8 cellular contexts compared by ENCODE assay signal in genomic region chr2:91573755-91574154, GRCh38.
A peak's percentile ranks its signal among the peaks of the same experiment; 100 is the strongest.
DNase-seq lines count a peak whose midpoint lies in the region; ATAC-seq and TF ChIP-seq lines count a peak whose summit lies in the region.
"Not testable (repeated sequence)": the region's sequence is repeated elsewhere in the genome, so short reads cannot be mapped to it uniquely, and the experiment has no call there.

No MANE protein-coding gene starts in this region.

- H3K79me2 ChIP-seq in hepatocyte, result not testable (repeated sequence)

- H3K36me3 ChIP-seq in BE2C; hepatocyte (replicated peaks; ENCODE audit: insufficient read depth, low read depth); upper lobe of left lung: not testable (repeated sequence)

- not testable (repeated sequence) for H3K27ac ChIP-seq in coronary artery, hepatocyte, upper lobe of left lung

- H3K27me3 Mint-ChIP-seq in activated CD4-positive, alpha-beta T cell treated with anti-CD3 and anti-CD28 coated beads, Interleukin-2, amount 10 ng/mL, durations not matched to agents 24 days and 14 days; osteocyte (ENCODE audit: unreplicated experiment): not testable (repeated sequence)

- TF ChIP-seq CTCF in BE2C (IDR thresholded peaks at IDR 0.05; ENCODE audit: low read depth, low read length); coronary artery (IDR thresholded peaks at IDR 0.05); hepatocyte (IDR thresholded peaks at IDR 0.05; ENCODE audit: poor library complexity); osteocyte (IDR thresholded peaks at IDR 0.05); upper lobe of left lung (IDR thresholded peaks at IDR 0.05): not testable (repeated sequence)

- H4K20me1 ChIP-seq in hepatocyte (ENCODE audit: insufficient read depth, poor library complexity, severe bottlenecking), result not testable (repeated sequence)

- not testable (repeated sequence) for TF ChIP-seq POLR2A in upper lobe of left lung (IDR thresholded peaks at IDR 0.05)

- ATAC-seq in left lobe of liver; upper lobe of left lung (ENCODE audit: low FRiP score in 2 of 2): not testable (repeated sequence)

- not testable (repeated sequence) for H3K9me3 Mint-ChIP-seq in activated CD4-positive, alpha-beta T cell treated with anti-CD3 and anti-CD28 coated beads, Interleukin-2, amount 10 ng/mL, durations not matched to agents 24 days and 14 days
- H3K9me3 Mint-ChIP-seq in osteocyte (ENCODE audit: unreplicated experiment), result peaks cover 11% of the 10 kb centered on the region

- not testable (repeated sequence) for H3K4me3 Mint-ChIP-seq in activated CD4-positive, alpha-beta T cell treated with anti-CD3 and anti-CD28 coated beads, Interleukin-2, amount 10 ng/mL, durations not matched to agents 24 days and 14 days; osteocyte (ENCODE audit: unreplicated experiment)

- H3K4me2 ChIP-seq in hepatocyte, result not testable (repeated sequence)

- not testable (repeated sequence) for H2AFZ ChIP-seq in hepatocyte

- intact Hi-C loops in activated CD4-positive, alpha-beta T cell treated with anti-CD3 and anti-CD28 coated beads, Interleukin-2, amount 10 ng/mL, durations not matched to agents 24 days and 14 days (cut with micrococcal nuclease), result not testable (repeated sequence)

- not testable (repeated sequence) for TF ChIP-seq EP300 in upper lobe of left lung (IDR thresholded peaks at IDR 0.05)

- H3K27ac Mint-ChIP-seq in activated CD4-positive, alpha-beta T cell treated with anti-CD3 and anti-CD28 coated beads, Interleukin-2, amount 10 ng/mL, durations not matched to agents 24 days and 14 days; osteocyte (ENCODE audit: unreplicated experiment): not testable (repeated sequence)

- not testable (repeated sequence) for H3K9me2 ChIP-seq in hepatocyte (replicated peaks; ENCODE audit: insufficient read depth)

- H3K27me3 ChIP-seq in BE2C, hepatocyte, upper lobe of left lung: not testable (repeated sequence)

- H3K4me1 Mint-ChIP-seq in activated CD4-positive, alpha-beta T cell treated with anti-CD3 and anti-CD28 coated beads, Interleukin-2, amount 10 ng/mL, durations not matched to agents 24 days and 14 days; osteocyte (ENCODE audit: unreplicated experiment): not testable (repeated sequence)

- H3K4me3 ChIP-seq in BE2C (ENCODE audit: low read depth, low read length); coronary artery; hepatocyte; upper lobe of left lung: not testable (repeated sequence)

- 83% methylated on average over 2 of the region's 4 CpGs for WGBS in hepatocyte (ENCODE audit: low lambda C conversion rate, missing lambda C conversion rate)
- 66 to 92% methylated on average over 2 of the region's 4 CpGs for WGBS in upper lobe of left lung, 2 donors

- peaks cover 11% of the 10 kb centered on the region for H3K4me1 ChIP-seq in BE2C
- H3K4me1 ChIP-seq in hepatocyte (ENCODE audit: insufficient read depth); upper lobe of left lung: not testable (repeated sequence)

- not testable (repeated sequence) for H3K36me3 Mint-ChIP-seq in activated CD4-positive, alpha-beta T cell treated with anti-CD3 and anti-CD28 coated beads, Interleukin-2, amount 10 ng/mL, durations not matched to agents 24 days and 14 days (ENCODE audit: low read depth); osteocyte (ENCODE audit: unreplicated experiment)

- DNase-seq in BE2C, result peak; percentile 40
- DNase-seq in SK-N-DZ (ENCODE audit: low spot score), result peak; percentile 37
- peak; percentile 48 for DNase-seq in activated CD4-positive, alpha-beta T cell treated with anti-CD3 and anti-CD28 coated beads, Interleukin-2, amount 10 ng/mL, durations not matched to agents 24 days and 14 days
- peak; percentile 57 for DNase-seq in coronary artery (ENCODE audit: low spot score)
- DNase-seq in hepatocyte (ENCODE audit: low spot score), result peak; percentile 2
- DNase-seq in left lobe of liver (ENCODE audit: low spot score), result peak; percentile 42
- DNase-seq in osteocyte (ENCODE audit: extremely low spot score, unreplicated experiment), result peak; percentile 86
- peak; percentile 19 to 57 for DNase-seq in upper lobe of left lung

- not testable (repeated sequence) for H3K9me3 ChIP-seq in BE2C; hepatocyte (ENCODE audit: low read depth); upper lobe of left lung

Comparison
In these comparisons a context has a peak if more than half of its experiments do, and no peak if none do; other contexts are left out.
1. DNase-seq: peak in every context shown above with its lines; median percentile 86 in osteocyte; 57 in coronary artery; 48 in activated CD4-positive, alpha-beta T cell treated with anti-CD3 and anti-CD28 coated beads, Interleukin-2, amount 10 ng/mL, durations not matched to agents 24 days and 14 days; 42 in left lobe of liver; 40 in BE2C; 38 in upper lobe of left lung; 37 in SK-N-DZ; 2 in hepatocyte.